23 cellular contexts compared by ENCODE assay signal in genomic region chr10:36559412-36559811, GRCh38.
"Had no signal": no experiment of that assay in that cellular context is flagged by ENCODE, and none has a peak within 500 bp of the region (broad histone marks: within the 10 kb centered on the region; RNA-seq: fewer than 3 reads in every experiment).

No MANE protein-coding gene starts in this region.

- H3K36me3 Mint-ChIP-seq: immature natural killer cell, memory B cell, mesothelial cell of epicardium, natural killer cell had no signal

- H3K4me3 Mint-ChIP-seq: endodermal cell, immature natural killer cell, memory B cell, mesothelial cell of epicardium, natural killer cell, neural crest cell had no signal

- H3K36me3 ChIP-seq: colonic mucosa, left ventricle myocardium inferior, lower lobe of right lung, ovary, right atrium auricular region, suprapubic skin, thyroid gland, upper lobe of left lung, uterus had no signal

- H3K4me3 ChIP-seq: colonic mucosa, left ventricle myocardium inferior, lower lobe of right lung, ovary, right atrium auricular region, suprapubic skin, thyroid gland, upper lobe of left lung, uterus had no signal

- H3K4me1 ChIP-seq: colonic mucosa, left ventricle myocardium inferior, lower lobe of right lung, right atrium auricular region, suprapubic skin, thyroid gland, upper lobe of left lung, uterus had no signal

- H3K27me3 Mint-ChIP-seq: memory B cell had no signal

- H3K27ac Mint-ChIP-seq: endodermal cell, immature natural killer cell, memory B cell, mesothelial cell of epicardium, natural killer cell had no signal

- H3K9me3 ChIP-seq: colonic mucosa, left ventricle myocardium inferior, lower lobe of right lung, ovary, right atrium auricular region, suprapubic skin, thyroid gland, upper lobe of left lung, uterus had no signal

- H3K27ac ChIP-seq: colonic mucosa, left ventricle myocardium inferior, lower lobe of right lung, ovary, right atrium auricular region, suprapubic skin, thyroid gland, upper lobe of left lung, uterus had no signal

- H3K9me3 Mint-ChIP-seq: endodermal cell, memory B cell, mesothelial cell of epicardium, natural killer cell had no signal

- ATAC-seq: lower lobe of right lung, natural killer cell had no signal

- H3K4me1 Mint-ChIP-seq: endodermal cell, memory B cell, mesothelial cell of epicardium had no signal

- FAIRE-seq: endothelial cell of umbilical vein, kidney, small intestine had no signal

- DNase-seq: colonic mucosa; effector CD4-positive, alpha-beta T cell; endodermal cell; erythroblast; immature natural killer cell; kidney; left cardiac atrium; left ventricle myocardium inferior; lower lobe of right lung; natural killer cell; ovary; small intestine; stimulated activated CD4-positive, alpha-beta T cell treated with anti-CD3 and anti-CD28 coated beads, Interleukin-12 subunit alpha, Interleukin-12 subunit beta, amount 100 ng/mL, for 4 hours; stimulated activated naive CD4-positive, alpha-beta T cell; thyroid gland; upper lobe of left lung; uterus had no signal

- H3K27me3 ChIP-seq: colonic mucosa, ovary, right atrium auricular region, suprapubic skin, thyroid gland, upper lobe of left lung, uterus had no signal
